Comparison of ENCODE assay signal across 1 cellular context in the genomic region with DNA sequence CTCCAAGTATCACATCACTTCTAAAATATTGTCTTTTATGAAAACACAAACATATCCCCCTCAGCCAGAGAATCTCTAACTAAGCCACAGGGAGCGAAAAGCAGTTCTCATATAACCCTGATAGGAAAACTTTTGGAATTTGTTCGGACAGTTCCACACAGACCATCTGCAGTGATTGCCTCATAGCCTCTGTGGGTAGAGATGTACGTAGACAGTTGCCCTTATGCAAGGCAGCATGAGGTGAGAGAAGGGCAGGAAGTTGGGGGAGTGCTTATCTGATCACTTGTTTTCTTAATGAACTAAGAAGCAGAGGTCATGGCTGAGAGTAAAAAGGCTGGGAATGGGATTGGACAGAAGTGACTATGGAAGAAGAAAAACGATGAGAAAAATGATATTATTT.
TF ChIP-seq lines count a peak whose summit lies in the region.

No MANE protein-coding gene starts in this region.

TF ChIP-seq in HepG2, 621 proteins besides CTCF, POLR2A, EP300 and RAD21 (continued from another document and continues in another):
- TF ChIP-seq ZNF558 (CRISPR knock-in tag; IDR thresholded peaks at IDR 0.05; ENCODE audit: borderline replicate concordance) (no peak), GLI4 (CRISPR knock-in tag; IDR thresholded peaks at IDR 0.05; ENCODE audit: borderline replicate concordance) (no peak), MAF1 (CRISPR knock-in tag; IDR thresholded peaks at IDR 0.05; ENCODE audit: borderline replicate concordance) (no peak), ZNF441 (CRISPR knock-in tag; IDR thresholded peaks at IDR 0.05; ENCODE audit: borderline replicate concordance) (peak; percentile 74; the same call in 1 of the 2 replicates), MED13 (CRISPR knock-in tag; IDR thresholded peaks at IDR 0.05) (peak; percentile 79), GATAD1 (CRISPR knock-in tag; IDR thresholded peaks at IDR 0.05) (peak; percentile 77), SIX4 (CRISPR knock-in tag; IDR thresholded peaks at IDR 0.05) (peak; percentile 82), HNF4A (CRISPR knock-in tag; IDR thresholded peaks at IDR 0.05) (peak; percentile 95), ZNF234 (CRISPR knock-in tag; conservative IDR thresholded peaks at IDR 0.05) (no peak), KDM5A (IDR thresholded peaks at IDR 0.05; ENCODE audit: borderline replicate concordance, low read length) (no peak; the same call in 1 of the 2 replicates), SIN3B (IDR thresholded peaks at IDR 0.05; ENCODE audit: low read length) (no peak), YY1 (IDR thresholded peaks at IDR 0.05; ENCODE audit: insufficient read depth, insufficient replicate concordance, low read depth, low read length) (no peak), ZNF230 (CRISPR knock-in tag; IDR thresholded peaks at IDR 0.05) (no peak), YEATS2 (CRISPR knock-in tag; IDR thresholded peaks at IDR 0.05; ENCODE audit: borderline replicate concordance) (peak; percentile 82; the same call in 1 of the 2 replicates), FOXK2 (IDR thresholded peaks at IDR 0.05) (no peak), HDAC2 (CRISPR knock-in tag; IDR thresholded peaks at IDR 0.05) (peak; percentile 100), SIX1 (CRISPR knock-in tag; IDR thresholded peaks at IDR 0.05; ENCODE audit: borderline replicate concordance) (peak; percentile 80), ELF3 (CRISPR knock-in tag; IDR thresholded peaks at IDR 0.05) (peak; percentile 97), NR3C1 (CRISPR knock-in tag; IDR thresholded peaks at IDR 0.05) (no peak), ZNF775 (CRISPR knock-in tag; IDR thresholded peaks at IDR 0.05; ENCODE audit: borderline replicate concordance) (no peak), SOX6 (IDR thresholded peaks at IDR 0.05) (no peak), SOX6 (CRISPR knock-in tag; IDR thresholded peaks at IDR 0.05) (peak; percentile 96), ZNF572 (CRISPR knock-in tag; IDR thresholded peaks at IDR 0.05) (no peak), PAWR (CRISPR knock-in tag; IDR thresholded peaks at IDR 0.05; ENCODE audit: borderline replicate concordance) (no peak), ZNF296 (CRISPR knock-in tag; conservative IDR thresholded peaks at IDR 0.05) (no peak), ZZZ3 (CRISPR knock-in tag; IDR thresholded peaks at IDR 0.05; ENCODE audit: borderline replicate concordance) (no peak; the same call in 1 of the 2 replicates), MBD4 (IDR thresholded peaks at IDR 0.05; ENCODE audit: borderline replicate concordance, low read length) (no peak)
- TF ChIP-seq, protein P1, sequence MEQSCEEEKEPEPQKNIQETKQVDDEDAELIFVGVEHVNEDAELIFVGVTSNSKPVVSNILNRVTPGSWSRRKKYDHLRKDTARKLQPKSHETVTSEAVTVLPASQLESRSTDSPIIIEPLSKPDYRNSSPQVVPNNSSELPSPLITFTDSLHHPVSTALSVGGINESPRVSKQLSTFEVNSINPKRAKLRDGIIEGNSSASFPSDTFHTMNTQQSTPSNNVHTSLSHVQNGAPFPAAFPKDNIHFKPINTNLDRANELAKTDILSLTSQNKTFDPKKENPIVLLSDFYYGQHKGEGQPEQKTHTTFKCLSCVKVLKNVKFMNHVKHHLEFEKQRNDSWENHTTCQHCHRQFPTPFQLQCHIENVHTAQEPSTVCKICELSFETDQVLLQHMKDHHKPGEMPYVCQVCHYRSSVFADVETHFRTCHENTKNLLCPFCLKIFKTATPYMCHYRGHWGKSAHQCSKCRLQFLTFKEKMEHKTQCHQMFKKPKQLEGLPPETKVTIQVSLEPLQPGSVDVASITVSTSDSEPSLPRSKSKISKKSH (CRISPR knock-in tag; IDR thresholded peaks at IDR 0.05; ENCODE audit: borderline replicate concordance) = no peak
- TF ChIP-seq, protein P2, sequence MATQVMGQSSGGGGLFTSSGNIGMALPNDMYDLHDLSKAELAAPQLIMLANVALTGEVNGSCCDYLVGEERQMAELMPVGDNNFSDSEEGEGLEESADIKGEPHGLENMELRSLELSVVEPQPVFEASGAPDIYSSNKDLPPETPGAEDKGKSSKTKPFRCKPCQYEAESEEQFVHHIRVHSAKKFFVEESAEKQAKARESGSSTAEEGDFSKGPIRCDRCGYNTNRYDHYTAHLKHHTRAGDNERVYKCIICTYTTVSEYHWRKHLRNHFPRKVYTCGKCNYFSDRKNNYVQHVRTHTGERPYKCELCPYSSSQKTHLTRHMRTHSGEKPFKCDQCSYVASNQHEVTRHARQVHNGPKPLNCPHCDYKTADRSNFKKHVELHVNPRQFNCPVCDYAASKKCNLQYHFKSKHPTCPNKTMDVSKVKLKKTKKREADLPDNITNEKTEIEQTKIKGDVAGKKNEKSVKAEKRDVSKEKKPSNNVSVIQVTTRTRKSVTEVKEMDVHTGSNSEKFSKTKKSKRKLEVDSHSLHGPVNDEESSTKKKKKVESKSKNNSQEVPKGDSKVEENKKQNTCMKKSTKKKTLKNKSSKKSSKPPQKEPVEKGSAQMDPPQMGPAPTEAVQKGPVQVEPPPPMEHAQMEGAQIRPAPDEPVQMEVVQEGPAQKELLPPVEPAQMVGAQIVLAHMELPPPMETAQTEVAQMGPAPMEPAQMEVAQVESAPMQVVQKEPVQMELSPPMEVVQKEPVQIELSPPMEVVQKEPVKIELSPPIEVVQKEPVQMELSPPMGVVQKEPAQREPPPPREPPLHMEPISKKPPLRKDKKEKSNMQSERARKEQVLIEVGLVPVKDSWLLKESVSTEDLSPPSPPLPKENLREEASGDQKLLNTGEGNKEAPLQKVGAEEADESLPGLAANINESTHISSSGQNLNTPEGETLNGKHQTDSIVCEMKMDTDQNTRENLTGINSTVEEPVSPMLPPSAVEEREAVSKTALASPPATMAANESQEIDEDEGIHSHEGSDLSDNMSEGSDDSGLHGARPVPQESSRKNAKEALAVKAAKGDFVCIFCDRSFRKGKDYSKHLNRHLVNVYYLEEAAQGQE (IDR thresholded peaks at IDR 0.05; ENCODE audit: borderline replicate concordance in 1 of 2, low read depth in 1 of 2, low read length in 2 of 2) = peak in 1 of 2 experiments; percentile 82; a peak in 3 of 4 replicates
- TF ChIP-seq, protein P3, sequence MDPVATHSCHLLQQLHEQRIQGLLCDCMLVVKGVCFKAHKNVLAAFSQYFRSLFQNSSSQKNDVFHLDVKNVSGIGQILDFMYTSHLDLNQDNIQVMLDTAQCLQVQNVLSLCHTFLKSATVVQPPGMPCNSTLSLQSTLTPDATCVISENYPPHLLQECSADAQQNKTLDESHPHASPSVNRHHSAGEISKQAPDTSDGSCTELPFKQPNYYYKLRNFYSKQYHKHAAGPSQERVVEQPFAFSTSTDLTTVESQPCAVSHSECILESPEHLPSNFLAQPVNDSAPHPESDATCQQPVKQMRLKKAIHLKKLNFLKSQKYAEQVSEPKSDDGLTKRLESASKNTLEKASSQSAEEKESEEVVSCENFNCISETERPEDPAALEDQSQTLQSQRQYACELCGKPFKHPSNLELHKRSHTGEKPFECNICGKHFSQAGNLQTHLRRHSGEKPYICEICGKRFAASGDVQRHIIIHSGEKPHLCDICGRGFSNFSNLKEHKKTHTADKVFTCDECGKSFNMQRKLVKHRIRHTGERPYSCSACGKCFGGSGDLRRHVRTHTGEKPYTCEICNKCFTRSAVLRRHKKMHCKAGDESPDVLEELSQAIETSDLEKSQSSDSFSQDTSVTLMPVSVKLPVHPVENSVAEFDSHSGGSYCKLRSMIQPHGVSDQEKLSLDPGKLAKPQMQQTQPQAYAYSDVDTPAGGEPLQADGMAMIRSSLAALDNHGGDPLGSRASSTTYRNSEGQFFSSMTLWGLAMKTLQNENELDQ (CRISPR knock-in tag; IDR thresholded peaks at IDR 0.05; ENCODE audit: borderline replicate concordance) = no peak
- TF ChIP-seq, protein P4, sequence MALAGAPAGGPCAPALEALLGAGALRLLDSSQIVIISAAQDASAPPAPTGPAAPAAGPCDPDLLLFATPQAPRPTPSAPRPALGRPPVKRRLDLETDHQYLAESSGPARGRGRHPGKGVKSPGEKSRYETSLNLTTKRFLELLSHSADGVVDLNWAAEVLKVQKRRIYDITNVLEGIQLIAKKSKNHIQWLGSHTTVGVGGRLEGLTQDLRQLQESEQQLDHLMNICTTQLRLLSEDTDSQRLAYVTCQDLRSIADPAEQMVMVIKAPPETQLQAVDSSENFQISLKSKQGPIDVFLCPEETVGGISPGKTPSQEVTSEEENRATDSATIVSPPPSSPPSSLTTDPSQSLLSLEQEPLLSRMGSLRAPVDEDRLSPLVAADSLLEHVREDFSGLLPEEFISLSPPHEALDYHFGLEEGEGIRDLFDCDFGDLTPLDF (CRISPR knock-in tag; IDR thresholded peaks at IDR 0.05) = no peak
- TF ChIP-seq, protein P5, sequence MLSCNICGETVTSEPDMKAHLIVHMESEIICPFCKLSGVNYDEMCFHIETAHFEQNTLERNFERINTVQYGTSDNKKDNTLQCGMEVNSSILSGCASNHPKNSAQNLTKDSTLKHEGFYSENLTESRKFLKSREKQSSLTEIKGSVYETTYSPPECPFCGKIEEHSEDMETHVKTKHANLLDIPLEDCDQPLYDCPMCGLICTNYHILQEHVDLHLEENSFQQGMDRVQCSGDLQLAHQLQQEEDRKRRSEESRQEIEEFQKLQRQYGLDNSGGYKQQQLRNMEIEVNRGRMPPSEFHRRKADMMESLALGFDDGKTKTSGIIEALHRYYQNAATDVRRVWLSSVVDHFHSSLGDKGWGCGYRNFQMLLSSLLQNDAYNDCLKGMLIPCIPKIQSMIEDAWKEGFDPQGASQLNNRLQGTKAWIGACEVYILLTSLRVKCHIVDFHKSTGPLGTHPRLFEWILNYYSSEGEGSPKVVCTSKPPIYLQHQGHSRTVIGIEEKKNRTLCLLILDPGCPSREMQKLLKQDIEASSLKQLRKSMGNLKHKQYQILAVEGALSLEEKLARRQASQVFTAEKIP (CRISPR knock-in tag; IDR thresholded peaks at IDR 0.05; ENCODE audit: borderline replicate concordance) = no peak
- TF ChIP-seq, protein P6, sequence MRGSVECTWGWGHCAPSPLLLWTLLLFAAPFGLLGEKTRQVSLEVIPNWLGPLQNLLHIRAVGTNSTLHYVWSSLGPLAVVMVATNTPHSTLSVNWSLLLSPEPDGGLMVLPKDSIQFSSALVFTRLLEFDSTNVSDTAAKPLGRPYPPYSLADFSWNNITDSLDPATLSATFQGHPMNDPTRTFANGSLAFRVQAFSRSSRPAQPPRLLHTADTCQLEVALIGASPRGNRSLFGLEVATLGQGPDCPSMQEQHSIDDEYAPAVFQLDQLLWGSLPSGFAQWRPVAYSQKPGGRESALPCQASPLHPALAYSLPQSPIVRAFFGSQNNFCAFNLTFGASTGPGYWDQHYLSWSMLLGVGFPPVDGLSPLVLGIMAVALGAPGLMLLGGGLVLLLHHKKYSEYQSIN (CRISPR knock-in tag; IDR thresholded peaks at IDR 0.05; ENCODE audit: borderline replicate concordance) = no peak
- TF ChIP-seq, protein P7, sequence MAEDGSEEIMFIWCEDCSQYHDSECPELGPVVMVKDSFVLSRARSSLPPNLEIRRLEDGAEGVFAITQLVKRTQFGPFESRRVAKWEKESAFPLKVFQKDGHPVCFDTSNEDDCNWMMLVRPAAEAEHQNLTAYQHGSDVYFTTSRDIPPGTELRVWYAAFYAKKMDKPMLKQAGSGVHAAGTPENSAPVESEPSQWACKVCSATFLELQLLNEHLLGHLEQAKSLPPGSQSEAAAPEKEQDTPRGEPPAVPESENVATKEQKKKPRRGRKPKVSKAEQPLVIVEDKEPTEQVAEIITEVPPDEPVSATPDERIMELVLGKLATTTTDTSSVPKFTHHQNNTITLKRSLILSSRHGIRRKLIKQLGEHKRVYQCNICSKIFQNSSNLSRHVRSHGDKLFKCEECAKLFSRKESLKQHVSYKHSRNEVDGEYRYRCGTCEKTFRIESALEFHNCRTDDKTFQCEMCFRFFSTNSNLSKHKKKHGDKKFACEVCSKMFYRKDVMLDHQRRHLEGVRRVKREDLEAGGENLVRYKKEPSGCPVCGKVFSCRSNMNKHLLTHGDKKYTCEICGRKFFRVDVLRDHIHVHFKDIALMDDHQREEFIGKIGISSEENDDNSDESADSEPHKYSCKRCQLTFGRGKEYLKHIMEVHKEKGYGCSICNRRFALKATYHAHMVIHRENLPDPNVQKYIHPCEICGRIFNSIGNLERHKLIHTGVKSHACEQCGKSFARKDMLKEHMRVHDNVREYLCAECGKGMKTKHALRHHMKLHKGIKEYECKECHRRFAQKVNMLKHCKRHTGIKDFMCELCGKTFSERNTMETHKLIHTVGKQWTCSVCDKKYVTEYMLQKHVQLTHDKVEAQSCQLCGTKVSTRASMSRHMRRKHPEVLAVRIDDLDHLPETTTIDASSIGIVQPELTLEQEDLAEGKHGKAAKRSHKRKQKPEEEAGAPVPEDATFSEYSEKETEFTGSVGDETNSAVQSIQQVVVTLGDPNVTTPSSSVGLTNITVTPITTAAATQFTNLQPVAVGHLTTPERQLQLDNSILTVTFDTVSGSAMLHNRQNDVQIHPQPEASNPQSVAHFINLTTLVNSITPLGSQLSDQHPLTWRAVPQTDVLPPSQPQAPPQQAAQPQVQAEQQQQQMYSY (CRISPR knock-in tag; IDR thresholded peaks at IDR 0.05) = no peak
- TF ChIP-seq, protein P8, sequence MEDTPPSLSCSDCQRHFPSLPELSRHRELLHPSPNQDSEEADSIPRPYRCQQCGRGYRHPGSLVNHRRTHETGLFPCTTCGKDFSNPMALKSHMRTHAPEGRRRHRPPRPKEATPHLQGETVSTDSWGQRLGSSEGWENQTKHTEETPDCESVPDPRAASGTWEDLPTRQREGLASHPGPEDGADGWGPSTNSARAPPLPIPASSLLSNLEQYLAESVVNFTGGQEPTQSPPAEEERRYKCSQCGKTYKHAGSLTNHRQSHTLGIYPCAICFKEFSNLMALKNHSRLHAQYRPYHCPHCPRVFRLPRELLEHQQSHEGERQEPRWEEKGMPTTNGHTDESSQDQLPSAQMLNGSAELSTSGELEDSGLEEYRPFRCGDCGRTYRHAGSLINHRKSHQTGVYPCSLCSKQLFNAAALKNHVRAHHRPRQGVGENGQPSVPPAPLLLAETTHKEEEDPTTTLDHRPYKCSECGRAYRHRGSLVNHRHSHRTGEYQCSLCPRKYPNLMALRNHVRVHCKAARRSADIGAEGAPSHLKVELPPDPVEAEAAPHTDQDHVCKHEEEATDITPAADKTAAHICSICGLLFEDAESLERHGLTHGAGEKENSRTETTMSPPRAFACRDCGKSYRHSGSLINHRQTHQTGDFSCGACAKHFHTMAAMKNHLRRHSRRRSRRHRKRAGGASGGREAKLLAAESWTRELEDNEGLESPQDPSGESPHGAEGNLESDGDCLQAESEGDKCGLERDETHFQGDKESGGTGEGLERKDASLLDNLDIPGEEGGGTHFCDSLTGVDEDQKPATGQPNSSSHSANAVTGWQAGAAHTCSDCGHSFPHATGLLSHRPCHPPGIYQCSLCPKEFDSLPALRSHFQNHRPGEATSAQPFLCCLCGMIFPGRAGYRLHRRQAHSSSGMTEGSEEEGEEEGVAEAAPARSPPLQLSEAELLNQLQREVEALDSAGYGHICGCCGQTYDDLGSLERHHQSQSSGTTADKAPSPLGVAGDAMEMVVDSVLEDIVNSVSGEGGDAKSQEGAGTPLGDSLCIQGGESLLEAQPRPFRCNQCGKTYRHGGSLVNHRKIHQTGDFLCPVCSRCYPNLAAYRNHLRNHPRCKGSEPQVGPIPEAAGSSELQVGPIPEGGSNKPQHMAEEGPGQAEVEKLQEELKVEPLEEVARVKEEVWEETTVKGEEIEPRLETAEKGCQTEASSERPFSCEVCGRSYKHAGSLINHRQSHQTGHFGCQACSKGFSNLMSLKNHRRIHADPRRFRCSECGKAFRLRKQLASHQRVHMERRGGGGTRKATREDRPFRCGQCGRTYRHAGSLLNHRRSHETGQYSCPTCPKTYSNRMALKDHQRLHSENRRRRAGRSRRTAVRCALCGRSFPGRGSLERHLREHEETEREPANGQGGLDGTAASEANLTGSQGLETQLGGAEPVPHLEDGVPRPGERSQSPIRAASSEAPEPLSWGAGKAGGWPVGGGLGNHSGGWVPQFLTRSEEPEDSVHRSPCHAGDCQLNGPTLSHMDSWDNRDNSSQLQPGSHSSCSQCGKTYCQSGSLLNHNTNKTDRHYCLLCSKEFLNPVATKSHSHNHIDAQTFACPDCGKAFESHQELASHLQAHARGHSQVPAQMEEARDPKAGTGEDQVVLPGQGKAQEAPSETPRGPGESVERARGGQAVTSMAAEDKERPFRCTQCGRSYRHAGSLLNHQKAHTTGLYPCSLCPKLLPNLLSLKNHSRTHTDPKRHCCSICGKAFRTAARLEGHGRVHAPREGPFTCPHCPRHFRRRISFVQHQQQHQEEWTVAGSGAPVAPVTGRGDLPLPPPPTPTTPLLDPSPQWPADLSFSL (CRISPR knock-in tag; IDR thresholded peaks at IDR 0.05) = no peak
